In genomic region chr2:161418715-161419337, GRCh38 we compare ENCODE assay signal across 9 cellular contexts. TPM values are rescaled to one million over a fixed set of nuclear protein-coding genes. Genes with fewer than 3 reads are reported as not detected.
DNase-seq lines count a peak whose midpoint lies in the region; ATAC-seq and TF ChIP-seq lines count a peak whose summit lies in the region.
"Had no signal": no experiment of that assay in that cellular context is flagged by ENCODE, and none has a peak within 500 bp of the region (broad histone marks: within the 10 kb centered on the region; RNA-seq: fewer than 3 reads in every experiment).

No MANE protein-coding gene starts in this region.

- no peak overlapping the region for H3K27ac Mint-ChIP-seq in activated naive CD4-positive, alpha-beta T cell treated with anti-CD3 and anti-CD28 coated beads, Interleukin-2, amount 50 U/mL, for 24 hours

- TF ChIP-seq CTCF in SK-N-SH (IDR thresholded peaks at IDR 0.05) (no peak), fibroblast of lung (conservative IDR thresholded peaks at IDR 0.05 in 1 of 2, IDR thresholded peaks at IDR 0.05 in 1 of 2; ENCODE audit: low read depth in 1 of 2, low read length in 2 of 2) (no peak), suprapubic skin (IDR thresholded peaks at IDR 0.05) (no peak), foreskin keratinocyte (conservative IDR thresholded peaks at IDR 0.05) (no peak)

- no peaks in the 10 kb centered on the region for H3K9me2 ChIP-seq in SK-N-SH

- H3K36me3 ChIP-seq in SK-N-SH (replicated peaks in 1 of 2; ENCODE audit: control insufficient read depth in 1 of 2, insufficient read depth in 2 of 2, low read length in 1 of 2) (no peaks in the 10 kb centered on the region), fibroblast of lung (ENCODE audit: control insufficient read depth, insufficient read depth, low read length) (no peaks in the 10 kb centered on the region), suprapubic skin (no peaks in the 10 kb centered on the region)

- CTCF ChIA-PET in SK-N-SH (lab: Yijun Ruan, JAX), result no interaction called here

- H3K4me2 ChIP-seq in SK-N-SH (peak overlapping the region; percentile 80), fibroblast of lung (ENCODE audit: extremely low read depth, insufficient read depth, low read length) (peak overlapping the region; percentile 66)

- H3K9ac ChIP-seq in SK-N-SH, result no peak overlapping the region
- no peak overlapping the region for H3K9ac ChIP-seq in fibroblast of lung (ENCODE audit: insufficient read depth, low read length)

- no peak for TF ChIP-seq POLR2A in suprapubic skin (IDR thresholded peaks at IDR 0.05)

- ATAC-seq in foreskin keratinocyte (no peak), left lobe of liver (no peak)

- no peak overlapping the region; the same call in 1 of the 2 replicates for H2AFZ ChIP-seq in SK-N-SH (ENCODE audit: low read depth)
- no peak overlapping the region for H2AFZ ChIP-seq in fibroblast of lung (ENCODE audit: low read length)

- peaks cover 1% of the 10 kb centered on the region for H3K36me3 Mint-ChIP-seq in activated naive CD4-positive, alpha-beta T cell treated with anti-CD3 and anti-CD28 coated beads, Interleukin-2, amount 50 U/mL, for 24 hours

- 23% methylated on average over 22 of the region's 48 CpGs for WGBS in SK-N-SH (ENCODE audit: low lambda C conversion rate)
- 10% methylated on average over 14 of the region's 48 CpGs for WGBS in suprapubic skin

- no peaks in the 10 kb centered on the region for H3K79me2 ChIP-seq in SK-N-SH (ENCODE audit: insufficient read depth)
- no peaks in the 10 kb centered on the region for H3K79me2 ChIP-seq in fibroblast of lung (ENCODE audit: control insufficient read depth, insufficient read depth, low read length)

- peaks cover 5% of the 10 kb centered on the region for H3K9me3 Mint-ChIP-seq in activated naive CD4-positive, alpha-beta T cell treated with anti-CD3 and anti-CD28 coated beads, Interleukin-2, amount 50 U/mL, for 24 hours

- no peak for DNase-seq in activated naive CD4-positive, alpha-beta T cell treated with Interleukin-2 at 50 U/mL for 16 hours
- DNase-seq in SK-N-SH (peak; percentile 77), fibroblast of lung (ENCODE audit: low read depth in 2 of 2) (peak; percentile 19 to 20), suprapubic skin (ENCODE audit: low spot score in 2 of 2) (no peak), foreskin keratinocyte (no peak), left lobe of liver (ENCODE audit: low spot score) (no peak), NCI-H187 (lab: John Stamatoyannopoulos, UW) (no peak)

- no peaks in the 10 kb centered on the region for H3K9me3 ChIP-seq in SK-N-SH
- no peaks in the 10 kb centered on the region for H3K9me3 ChIP-seq in fibroblast of lung (ENCODE audit: control insufficient read depth, insufficient read depth, low read depth, low read length)
- H3K9me3 ChIP-seq in suprapubic skin, result no peaks in the 10 kb centered on the region

- POLR2A ChIA-PET in SK-N-SH (lab: Yijun Ruan, JAX), result no interaction called here

- H3K27ac ChIP-seq in SK-N-SH (ENCODE audit: low read depth in 2 of 2, low read length in 1 of 2) (no peak overlapping the region), fibroblast of lung (ENCODE audit: insufficient read depth, low read length) (no peak overlapping the region), suprapubic skin (no peak overlapping the region), foreskin keratinocyte (no peak overlapping the region)

- no peak for TF ChIP-seq EP300 in SK-N-SH (IDR thresholded peaks at IDR 0.05; ENCODE audit: borderline replicate concordance in 1 of 2, low read depth in 1 of 2, low read length in 1 of 2)
- no peak for TF ChIP-seq EP300 in suprapubic skin (IDR thresholded peaks at IDR 0.05)

- H3K4me1 ChIP-seq in SK-N-SH (ENCODE audit: control insufficient read depth in 1 of 2, insufficient read depth in 2 of 2, low read depth in 1 of 2, low read length in 1 of 2) (peaks cover 0 to 45% of the 10 kb centered on the region in 2 experiments; a peak in 1 of 4 replicates), fibroblast of lung (ENCODE audit: control insufficient read depth, extremely low read depth, insufficient read depth, low read length) (no peaks in the 10 kb centered on the region), suprapubic skin (peaks cover 60% of the 10 kb centered on the region), foreskin keratinocyte (no peaks in the 10 kb centered on the region)

- H3K4me3 ChIP-seq in SK-N-SH (ENCODE audit: low read depth in 2 of 2, low read length in 1 of 2) (peak overlapping the region; percentile 27 to 38; a peak in 3 of 4 replicates), fibroblast of lung (replicated peaks in 1 of 4; ENCODE audit: control extremely low read depth in 1 of 4, insufficient read depth in 1 of 4, low read depth in 3 of 4, low read length in 4 of 4) (peak overlapping the region in 1 of 4 experiments; percentile 4), suprapubic skin (peak overlapping the region; percentile 22)

- H3F3A ChIP-seq in SK-N-SH (replicated peaks; ENCODE audit: insufficient read depth), result no peaks in the 10 kb centered on the region

- no peak for TF ChIP-seq RAD21 in SK-N-SH (IDR thresholded peaks at IDR 0.05; ENCODE audit: low read length)

- peaks cover 46% of the 10 kb centered on the region for H3K4me1 Mint-ChIP-seq in activated naive CD4-positive, alpha-beta T cell treated with anti-CD3 and anti-CD28 coated beads, Interleukin-2, amount 50 U/mL, for 24 hours

- peak overlapping the region; percentile 42 for H3K4me3 Mint-ChIP-seq in activated naive CD4-positive, alpha-beta T cell treated with anti-CD3 and anti-CD28 coated beads, Interleukin-2, amount 50 U/mL, for 24 hours

- H4K20me1 ChIP-seq in SK-N-SH (ENCODE audit: insufficient read depth) (no peaks in the 10 kb centered on the region), fibroblast of lung (ENCODE audit: control insufficient read depth, extremely low read depth, insufficient read depth, low read length) (no peaks in the 10 kb centered on the region)

- H3K27me3 Mint-ChIP-seq in activated naive CD4-positive, alpha-beta T cell treated with anti-CD3 and anti-CD28 coated beads, Interleukin-2, amount 50 U/mL, for 24 hours, result peaks cover 78% of the 10 kb centered on the region

- peaks cover 68% of the 10 kb centered on the region for H3K27me3 ChIP-seq in SK-N-SH (ENCODE audit: insufficient read depth)
- H3K27me3 ChIP-seq in fibroblast of lung (ENCODE audit: control insufficient read depth, insufficient read depth, low read length), result peaks cover 83% of the 10 kb centered on the region
- peaks cover 98% of the 10 kb centered on the region for H3K27me3 ChIP-seq in suprapubic skin
- H3K27me3 ChIP-seq in foreskin keratinocyte, result peaks cover 100% of the 10 kb centered on the region

TF ChIP-seq in SK-N-SH, 30 proteins besides CTCF, POLR2A, EP300 and RAD21:
- no peak for TF ChIP-seq EZH2phosphoT487 (IDR thresholded peaks at IDR 0.05; ENCODE audit: borderline replicate concordance, low read depth)
- no peak for TF ChIP-seq SMC3 (IDR thresholded peaks at IDR 0.05; ENCODE audit: low read depth, low read length)
- TF ChIP-seq, protein P1, sequence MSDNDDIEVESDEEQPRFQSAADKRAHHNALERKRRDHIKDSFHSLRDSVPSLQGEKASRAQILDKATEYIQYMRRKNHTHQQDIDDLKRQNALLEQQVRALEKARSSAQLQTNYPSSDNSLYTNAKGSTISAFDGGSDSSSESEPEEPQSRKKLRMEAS (IDR thresholded peaks at IDR 0.05; ENCODE audit: low read depth), result 0 out of 2 replicates have a peak, but pooled peaks have one; percentile 18
- TF ChIP-seq NRF1 (IDR thresholded peaks at IDR 0.05; ENCODE audit: low read depth, low read length), result no peak
- TF ChIP-seq USF2 (IDR thresholded peaks at IDR 0.05; ENCODE audit: borderline replicate concordance, low read depth, low read length), result no peak

RNA-seq across cellular contexts. Expression of gene TBR1, which starts 2.7 kb away (rescaled TPM):
- polyA plus RNA-seq in SK-N-SH (2012; rRNA removed) (under 0.01 TPM in 1 of 2 replicates, not detected in the other), fibroblast of lung (0.01 TPM in 1 of 2 replicates, not detected in the other), foreskin keratinocyte (not detected in 2 replicates)
- 0.01 TPM in 1 of 2 replicates, not detected in the other for polyA plus RNA-seq in SK-N-SH (2012; cell fraction: cytosol; rRNA removed)
- 0.08 and 0.09 TPM in 2 replicates for polyA plus RNA-seq in SK-N-SH (2012; cell fraction: nucleus; rRNA removed)
- total RNA-seq in fibroblast of lung (not detected in 2 replicates), suprapubic skin (not detected), foreskin keratinocyte (not detected in 2 replicates), left lobe of liver (not detected)
- polyA plus RNA-seq in fibroblast of lung (2012), result not detected in 2 replicates
- polyA minus RNA-seq in fibroblast of lung (ENCODE audit: low replicate concordance), result not detected in 2 replicates
- total RNA-seq: activated CD8-positive, alpha-beta memory T cell treated with anti-CD3 and anti-CD28 coated beads for 36 hours had no signal

Comparison
In these comparisons a context has a peak if more than half of its experiments do, and no peak if none do; other contexts are left out.
1. DNase-seq: peak in SK-N-SH (single experiment) and fibroblast of lung (2 of 2); none in activated naive CD4-positive, alpha-beta T cell treated with Interleukin-2 at 50 U/mL for 16 hours (single experiment), suprapubic skin (0 of 2), foreskin keratinocyte (0 of 2), left lobe of liver (single experiment) and NCI-H187 (0 of 2).